25 cellular contexts compared by ENCODE assay signal in genomic region chr3:43862470-43862869, GRCh38.
"Had no signal": no experiment of that assay in that cellular context is flagged by ENCODE, and none has a peak within 500 bp of the region (broad histone marks: within the 10 kb centered on the region; RNA-seq: fewer than 3 reads in every experiment).

No MANE protein-coding gene starts in this region.

- H3K36me3 ChIP-seq: heart right ventricle, left lung, lower lobe of right lung, neutrophil, right lobe of liver, tibial nerve, uterus had no signal

- H3K4me1 ChIP-seq: heart right ventricle, left lung, lower lobe of right lung, parathyroid adenoma, psoas muscle, right lobe of liver, uterus had no signal

- H3K27me3 ChIP-seq: hepatocyte, right lobe of liver had no signal

- H3K4me3 Mint-ChIP-seq: mesothelial cell of epicardium; naive B cell; natural killer cell treated with Interleukin-12 subunit alpha and Interleukin-12 subunit beta and Interleukin-15 and Interleukin-18, amount 100 ng/mL, for 72 hours; stimulated activated effector memory CD8-positive, alpha-beta T cell treated with anti-CD3 and anti-CD28 coated beads, Interleukin-12 subunit alpha, Interleukin-12 subunit beta, amount 100 ng/mL, for 72 hours; stimulated activated naive CD8-positive, alpha-beta T cell treated with anti-CD3 and anti-CD28 coated beads, Interleukin-15, Interleukin-2, amounts not matched to agents 100 ng/mL and 50 ng/mL, for 24 hours; type B pancreatic cell had no signal

- ATAC-seq: heart right ventricle; left colon; left lung; lower lobe of right lung; psoas muscle; right lobe of liver; stimulated activated effector memory CD8-positive, alpha-beta T cell treated with anti-CD3 and anti-CD28 coated beads, Interleukin-12 subunit alpha, Interleukin-12 subunit beta, amount 100 ng/mL, for 72 hours had no signal

- H3K9me3 ChIP-seq: heart right ventricle, left lung, lower lobe of right lung, neutrophil, psoas muscle, right lobe of liver, tibial nerve, uterus had no signal

- H3K36me3 Mint-ChIP-seq: mesothelial cell of epicardium; naive B cell; natural killer cell treated with Interleukin-12 subunit alpha and Interleukin-12 subunit beta and Interleukin-15 and Interleukin-18, amount 100 ng/mL, for 72 hours; stimulated activated effector memory CD8-positive, alpha-beta T cell treated with anti-CD3 and anti-CD28 coated beads, Interleukin-12 subunit alpha, Interleukin-12 subunit beta, amount 100 ng/mL, for 72 hours; type B pancreatic cell had no signal

- DNase-seq: heart right ventricle; kidney; left colon; left lung; lower lobe of right lung; mammary epithelial cell; mesenchymal stem cell; naive B cell; occipital lobe; psoas muscle; right lobe of liver; stimulated activated CD4-positive, alpha-beta T cell treated with anti-CD3 and anti-CD28 coated beads, Interleukin-4, amount 100 ng/mL, for 24 hours; stimulated activated naive CD4-positive, alpha-beta T cell; substantia nigra; uterus had no signal

- H3K27ac ChIP-seq: heart right ventricle, hepatocyte, left lung, lower lobe of right lung, neutrophil, parathyroid adenoma, psoas muscle, right lobe of liver, skin epidermis, tibial nerve, uterus had no signal

- H3K9me3 Mint-ChIP-seq: mesothelial cell of epicardium; naive B cell; natural killer cell treated with Interleukin-12 subunit alpha and Interleukin-12 subunit beta and Interleukin-15 and Interleukin-18, amount 100 ng/mL, for 72 hours; stimulated activated effector memory CD8-positive, alpha-beta T cell treated with anti-CD3 and anti-CD28 coated beads, Interleukin-12 subunit alpha, Interleukin-12 subunit beta, amount 100 ng/mL, for 72 hours; stimulated activated naive CD8-positive, alpha-beta T cell treated with anti-CD3 and anti-CD28 coated beads, Interleukin-15, Interleukin-2, amounts not matched to agents 100 ng/mL and 50 ng/mL, for 24 hours; type B pancreatic cell had no signal

- H3K4me3 ChIP-seq: heart right ventricle, hepatocyte, left lung, lower lobe of right lung, psoas muscle, right lobe of liver, skin epidermis, tibial nerve, uterus had no signal

- H3K27ac Mint-ChIP-seq: mesothelial cell of epicardium; natural killer cell treated with Interleukin-12 subunit alpha and Interleukin-12 subunit beta and Interleukin-15 and Interleukin-18, amount 100 ng/mL, for 72 hours; stimulated activated effector memory CD8-positive, alpha-beta T cell treated with anti-CD3 and anti-CD28 coated beads, Interleukin-12 subunit alpha, Interleukin-12 subunit beta, amount 100 ng/mL, for 72 hours; stimulated activated naive CD8-positive, alpha-beta T cell treated with anti-CD3 and anti-CD28 coated beads, Interleukin-15, Interleukin-2, amounts not matched to agents 100 ng/mL and 50 ng/mL, for 24 hours; type B pancreatic cell had no signal

- H3K4me1 Mint-ChIP-seq: mesothelial cell of epicardium; naive B cell; stimulated activated effector memory CD8-positive, alpha-beta T cell treated with anti-CD3 and anti-CD28 coated beads, Interleukin-12 subunit alpha, Interleukin-12 subunit beta, amount 100 ng/mL, for 72 hours had no signal
